Comparison of ENCODE assay signal across 1 cellular context in genomic region chr2:66433695-66433944, GRCh38.
TF ChIP-seq lines count a peak whose summit lies in the region.

No MANE protein-coding gene starts in this region.

TF ChIP-seq in GM23338, 12 proteins besides CTCF, POLR2A, EP300 and RAD21 (continued from another document):
- no peak for TF ChIP-seq ZNF462 (CRISPR knock-in tag; IDR thresholded peaks at IDR 0.05)
